8 cellular contexts compared by ENCODE assay signal in genomic region chr2:11778923-11779757, GRCh38.
DNase-seq lines count a peak whose midpoint lies in the region; ATAC-seq and TF ChIP-seq lines count a peak whose summit lies in the region.

No MANE protein-coding gene starts in this region.

- TF ChIP-seq POLR2A in GM18505 (IDR thresholded peaks at IDR 0.05; ENCODE audit: borderline replicate concordance, extremely low read depth, insufficient read depth, insufficient read length) = no peak

- H3K79me2 ChIP-seq in ACC112 (ENCODE audit: control insufficient read depth, insufficient read depth, low read length, unreplicated experiment) = no peaks in the 10 kb centered on the region

- peak overlapping the region; percentile 52; the same call in 1 of the 2 replicates for H3K4me3 ChIP-seq in ACC112 (ENCODE audit: low read depth, low read length)

- H3K27me3 ChIP-seq in ACC112 (ENCODE audit: insufficient read depth, low read length) = no peaks in the 10 kb centered on the region

- H3K36me3 ChIP-seq in ACC112 (ENCODE audit: insufficient read depth, low read length) = no peaks in the 10 kb centered on the region

- H3K4me1 ChIP-seq in ACC112 (ENCODE audit: control insufficient read depth, insufficient read depth, low read length, unreplicated experiment) = peaks cover 16% of the 10 kb centered on the region

- peak overlapping the region; percentile 37 for H2AFZ ChIP-seq in ACC112 (ENCODE audit: low read length, unreplicated experiment)

- DNase-seq in NCI-H2107 treated with DMSO at 0.1 percent for 48 hours (lab: John Stamatoyannopoulos, UW; ENCODE audit: unreplicated experiment) (peak; percentile 13), caudate nucleus (lab: John Stamatoyannopoulos, UW) (peak in 57 of 61 donors; percentile 15 to 84 (median 66)), kidney tubule cell (ENCODE audit: low spot score) (peak; percentile 75)
- DNase-seq in activated CD4-positive, CD25-positive, alpha-beta regulatory T cell treated with anti-CD3 and anti-CD28 coated beads, Interleukin-2, amount 50 U/mL, for 16 hours (ENCODE audit: low read depth, low spot score) = peak; percentile 79
- DNase-seq in stimulated activated CD4-positive, alpha-beta T cell treated with anti-CD3 and anti-CD28 coated beads, Interleukin-2, amount 100 ng/mL, for 48 hours = peak; percentile 87 to 89

- no peak overlapping the region for H3K27ac ChIP-seq in ACC112 (ENCODE audit: low read depth, low read length)
- no peak overlapping the region for H3K27ac ChIP-seq in caudate nucleus (ENCODE audit: low read depth, low read length)

- ATAC-seq in GM18505 (IDR thresholded peaks at IDR 0.05; ENCODE audit: unreplicated experiment) (peak; percentile 84), HG02943 (IDR thresholded peaks at IDR 0.05; ENCODE audit: low read depth, unreplicated experiment) (peak; percentile 60)

Comparison
In these comparisons a context has a peak if more than half of its experiments do, and no peak if none do; other contexts are left out.
1. DNase-seq: peak in every context shown above with its lines; median percentile 88 in stimulated activated CD4-positive, alpha-beta T cell treated with anti-CD3 and anti-CD28 coated beads, Interleukin-2, amount 100 ng/mL, for 48 hours; 79 in activated CD4-positive, CD25-positive, alpha-beta regulatory T cell treated with anti-CD3 and anti-CD28 coated beads, Interleukin-2, amount 50 U/mL, for 16 hours; 75 in kidney tubule cell; 66 in caudate nucleus; 13 in NCI-H2107 treated with DMSO at 0.1 percent for 48 hours.